Comparison of ENCODE assay signal across 17 cellular contexts in the genomic region with DNA sequence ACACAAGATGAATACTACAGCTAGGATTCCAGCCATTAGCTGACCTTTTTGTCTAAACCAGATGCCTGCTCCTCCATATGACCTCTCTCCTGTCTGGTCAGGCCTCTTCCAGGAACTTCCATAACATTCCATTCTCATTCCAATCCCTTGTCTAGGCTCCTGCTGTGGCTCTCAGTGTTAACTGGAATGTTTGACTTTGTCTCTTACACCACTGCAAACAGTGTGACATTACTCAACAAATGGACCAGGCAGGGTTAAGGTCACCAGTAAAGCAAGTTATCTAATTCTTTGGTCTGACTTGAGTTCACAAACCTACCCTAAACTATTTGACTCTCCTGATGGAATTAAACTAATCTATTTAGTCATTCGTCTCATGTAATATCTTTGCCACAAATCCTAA. TPM values are rescaled to one million over a fixed set of nuclear protein-coding genes. Genes with fewer than 3 reads are reported as not detected.
DNase-seq lines count a peak whose midpoint lies in the region; ATAC-seq and TF ChIP-seq lines count a peak whose summit lies in the region.
"Had no signal": no experiment of that assay in that cellular context is flagged by ENCODE, and none has a peak within 500 bp of the region (broad histone marks: within the 10 kb centered on the region; RNA-seq: fewer than 3 reads in every experiment).

No MANE protein-coding gene starts in this region.

- CTCF ChIA-PET in CD8-positive, alpha-beta T cell (lab: Charles Lee) = no interaction called here

- no peaks in the 10 kb centered on the region for H3K27me3 ChIP-seq in RWPE2 (ENCODE audit: insufficient read depth, poor library complexity, severe bottlenecking)
- H3K27me3 ChIP-seq in neural progenitor cell = no peaks in the 10 kb centered on the region
- H3K27me3 ChIP-seq in CD8-positive, alpha-beta T cell (ENCODE audit: insufficient read depth, low read length) = peaks cover 5% of the 10 kb centered on the region

- peaks cover 36% of the 10 kb centered on the region for H3K4me1 Mint-ChIP-seq in neural progenitor cell
- peaks cover 6% of the 10 kb centered on the region for H3K4me1 Mint-ChIP-seq in activated T-cell treated with anti-CD3 and anti-CD28 coated beads, Interleukin-2, amount 50 U/mL, for 24 hours (ENCODE audit: low read depth)
- peaks cover 2% of the 10 kb centered on the region for H3K4me1 Mint-ChIP-seq in CD8-positive, alpha-beta T cell (ENCODE audit: low read depth)

- H3K4me2 ChIP-seq in neural progenitor cell = no peak overlapping the region

- no peak overlapping the region for H3K4me3 Mint-ChIP-seq in neural progenitor cell
- no peak overlapping the region for H3K4me3 Mint-ChIP-seq in activated T-cell treated with anti-CD3 and anti-CD28 coated beads, Interleukin-2, amount 50 U/mL, for 24 hours
- no peak overlapping the region for H3K4me3 Mint-ChIP-seq in CD8-positive, alpha-beta T cell
- H3K4me3 Mint-ChIP-seq: activated CD8-positive, alpha-beta T cell treated with anti-CD3 and anti-CD28 coated beads for 36 hours had no signal

- H3K27ac ChIP-seq in RWPE2 (ENCODE audit: poor library complexity, severe bottlenecking) (peak overlapping the region; percentile 50), neural progenitor cell (no peak overlapping the region)
- H3K27ac ChIP-seq in CD8-positive, alpha-beta T cell (ENCODE audit: low read depth, low read length) = no peak overlapping the region
- H3K27ac ChIP-seq: RWPE1 had no signal

- H3K27me3 Mint-ChIP-seq in neural progenitor cell (ENCODE audit: insufficient read depth, low read depth) = peaks cover 2% of the 10 kb centered on the region
- peaks cover 50% of the 10 kb centered on the region for H3K27me3 Mint-ChIP-seq in activated T-cell treated with anti-CD3 and anti-CD28 coated beads, Interleukin-2, amount 50 U/mL, for 24 hours
- H3K27me3 Mint-ChIP-seq in CD8-positive, alpha-beta T cell (ENCODE audit: low read depth) = peaks cover 30% of the 10 kb centered on the region

- no peak overlapping the region for H3K9ac ChIP-seq in neural progenitor cell

- DNase-seq in ELR (ENCODE audit: low read depth) (peak; percentile 8), RWPE2 (ENCODE audit: low spot score) (no peak), glomerular visceral epithelial cell (ENCODE audit: extremely low spot score) (peak; percentile 34), neural progenitor cell (ENCODE audit: low spot score) (peak; percentile 67)
- DNase-seq in activated T-cell treated with anti-CD3 and anti-CD28 coated beads, Interleukin-2, amount 50 U/mL, for 24 hours = no peak
- DNase-seq in CD8-positive, alpha-beta T cell = no peak
- DNase-seq: activated CD8-positive, alpha-beta T cell treated with anti-CD3 and anti-CD28 coated beads for 36 hours; activated effector memory CD4-positive, alpha-beta T cell treated with Interleukin-2 at 50 U/mL for 16 hours; C1 segment of cervical spinal cord; NCI-H1436 treated with DMSO at 0.1 percent for 48 hours; NCI-H526 treated with DMSO at 0.1 percent for 48 hours; stimulated activated CD4-positive, alpha-beta T cell treated with anti-CD3 and anti-CD28 coated beads, Interleukin-4, amount 100 ng/mL, for 4 hours; stimulated activated naive CD8-positive, alpha-beta T cell treated with anti-CD3 and anti-CD28 coated beads, Interleukin-15, Interleukin-2, amounts not matched to agents 100 U/mL and 50 U/mL, for 24 hours; T1000 had no signal

- no peak for TF ChIP-seq CTCF in RWPE2 (IDR thresholded peaks at IDR 0.05; ENCODE audit: poor library complexity, severe bottlenecking)
- no peak for TF ChIP-seq CTCF in neural progenitor cell (IDR thresholded peaks at IDR 0.05)
- no peak for TF ChIP-seq CTCF in CD8-positive, alpha-beta T cell (IDR thresholded peaks at IDR 0.05)

- peaks cover 2% of the 10 kb centered on the region for H3K9me3 Mint-ChIP-seq in neural progenitor cell
- no peaks in the 10 kb centered on the region for H3K9me3 Mint-ChIP-seq in activated T-cell treated with anti-CD3 and anti-CD28 coated beads, Interleukin-2, amount 50 U/mL, for 24 hours
- no peaks in the 10 kb centered on the region for H3K9me3 Mint-ChIP-seq in CD8-positive, alpha-beta T cell
- H3K9me3 Mint-ChIP-seq: activated CD8-positive, alpha-beta T cell treated with anti-CD3 and anti-CD28 coated beads for 36 hours had no signal

- H3K4me3 ChIP-seq in RWPE2 (ENCODE audit: severe bottlenecking) = no peak overlapping the region
- no peak overlapping the region for H3K4me3 ChIP-seq in neural progenitor cell
- H3K4me3 ChIP-seq in CD8-positive, alpha-beta T cell (ENCODE audit: low read depth, low read length) = no peak overlapping the region

- no peak for ATAC-seq in RWPE2 (ENCODE audit: low read depth)
- no peak for ATAC-seq in GM18858 (IDR thresholded peaks at IDR 0.05; ENCODE audit: unreplicated experiment)
- ATAC-seq in CD8-positive, alpha-beta T cell = no peak
- no peak for ATAC-seq in HG03196 (IDR thresholded peaks at IDR 0.05; ENCODE audit: unreplicated experiment)
- ATAC-seq: activated CD8-positive, alpha-beta T cell treated with anti-CD3 and anti-CD28 coated beads for 36 hours; stimulated activated naive CD8-positive, alpha-beta T cell treated with anti-CD3 and anti-CD28 coated beads, Interleukin-15, Interleukin-2, amounts not matched to agents 100 U/mL and 50 U/mL, for 24 hours had no signal

- peaks cover 11% of the 10 kb centered on the region for H3K79me2 ChIP-seq in neural progenitor cell (ENCODE audit: low read depth)

- H3F3A ChIP-seq in neural progenitor cell (ENCODE audit: low read depth) = peaks cover 23% of the 10 kb centered on the region

- no peaks in the 10 kb centered on the region for H4K20me1 ChIP-seq in neural progenitor cell (ENCODE audit: low read depth)

- H2AFZ ChIP-seq in neural progenitor cell (replicated peaks) = no peak overlapping the region

- H3K9me3 ChIP-seq in RWPE2 (ENCODE audit: severe bottlenecking) (no peaks in the 10 kb centered on the region), neural progenitor cell (ENCODE audit: low read depth) (no peaks in the 10 kb centered on the region)
- H3K9me3 ChIP-seq in CD8-positive, alpha-beta T cell (ENCODE audit: low read length) = no peaks in the 10 kb centered on the region

- H3K36me3 Mint-ChIP-seq in neural progenitor cell = peaks cover 5% of the 10 kb centered on the region
- H3K36me3 Mint-ChIP-seq in activated T-cell treated with anti-CD3 and anti-CD28 coated beads, Interleukin-2, amount 50 U/mL, for 24 hours (ENCODE audit: low read depth) = no peaks in the 10 kb centered on the region
- no peaks in the 10 kb centered on the region for H3K36me3 Mint-ChIP-seq in CD8-positive, alpha-beta T cell

- peaks cover 20% of the 10 kb centered on the region for H3K4me1 ChIP-seq in RWPE2 (ENCODE audit: insufficient read depth, poor library complexity, severe bottlenecking)
- H3K4me1 ChIP-seq in neural progenitor cell = peaks cover 27% of the 10 kb centered on the region
- no peaks in the 10 kb centered on the region for H3K4me1 ChIP-seq in CD8-positive, alpha-beta T cell (ENCODE audit: insufficient read depth, low read length)

- POLR2A ChIA-PET in CD8-positive, alpha-beta T cell (lab: Charles Lee) = no interaction called here

- intact Hi-C loops in CD8-positive, alpha-beta T cell (cut with DNase I, micrococcal nuclease) = no loop called here

- no peak overlapping the region for H3K27ac Mint-ChIP-seq in neural progenitor cell
- no peak overlapping the region for H3K27ac Mint-ChIP-seq in activated T-cell treated with anti-CD3 and anti-CD28 coated beads, Interleukin-2, amount 50 U/mL, for 24 hours
- H3K27ac Mint-ChIP-seq in CD8-positive, alpha-beta T cell = no peak overlapping the region
- H3K27ac Mint-ChIP-seq: activated CD8-positive, alpha-beta T cell treated with anti-CD3 and anti-CD28 coated beads for 36 hours had no signal

- no peaks in the 10 kb centered on the region for H3K36me3 ChIP-seq in RWPE2 (ENCODE audit: low read depth)
- H3K36me3 ChIP-seq in neural progenitor cell = no peaks in the 10 kb centered on the region
- no peaks in the 10 kb centered on the region for H3K36me3 ChIP-seq in CD8-positive, alpha-beta T cell (ENCODE audit: insufficient read depth, low read length)

RNA-seq across cellular contexts. Expression of gene GPC6, which starts 2.1 kb away (rescaled TPM):
- total RNA-seq in neural progenitor cell (ENCODE audit: low replicate concordance) = 34.7 and 42.9 TPM in 2 replicates
- not detected for total RNA-seq in CD8-positive, alpha-beta T cell
- total RNA-seq: activated CD8-positive, alpha-beta T cell treated with anti-CD3 and anti-CD28 coated beads for 36 hours had no signal

Comparison
In these comparisons a context has a peak if more than half of its experiments do, and no peak if none do; other contexts are left out.
1. DNase-seq: peak in ELR (single experiment), glomerular visceral epithelial cell (single experiment) and neural progenitor cell (single experiment); none in RWPE2 (single experiment), activated T-cell treated with anti-CD3 and anti-CD28 coated beads, Interleukin-2, amount 50 U/mL, for 24 hours (single experiment) and CD8-positive, alpha-beta T cell (0 of 7).
2. RNA of gene GPC6, which starts 2.1 kb away (total RNA-seq): 34.7 to 42.9 TPM in neural progenitor cell; not detected in CD8-positive, alpha-beta T cell; every median in the first group is over 10 times any median in the second.